1 cellular context compared by ENCODE assay signal in genomic region chr2:136006658-136007057, GRCh38.
TF ChIP-seq lines count a peak whose summit lies in the region.

No MANE protein-coding gene starts in this region.

TF ChIP-seq in HCT116, 20 proteins besides CTCF, POLR2A, EP300 and RAD21 (continued from another document):
- TF ChIP-seq EZH2phosphoT487 (IDR thresholded peaks at IDR 0.05; ENCODE audit: borderline replicate concordance) (no peak), SRF (IDR thresholded peaks at IDR 0.05; ENCODE audit: low read depth) (no peak), CBX3 (IDR thresholded peaks at IDR 0.05; ENCODE audit: low read depth) (no peak), EGR1 (IDR thresholded peaks at IDR 0.05; ENCODE audit: low read depth) (no peak), SP1 (IDR thresholded peaks at IDR 0.05; ENCODE audit: low read depth) (no peak), YY1 (IDR thresholded peaks at IDR 0.05; ENCODE audit: extremely low read depth, insufficient replicate concordance, low read depth, low read length) (no peak), MAX (IDR thresholded peaks at IDR 0.05) (no peak)
